ENCODE assay signal across 8 cellular contexts in genomic region chr6:138004423-138005287, GRCh38.
DNase-seq lines count a peak whose midpoint lies in the region; ATAC-seq, FAIRE-seq and TF ChIP-seq lines count a peak whose summit lies in the region.

No MANE protein-coding gene starts in this region.

- H3K79me2 ChIP-seq in keratinocyte (ENCODE audit: control insufficient read depth, insufficient read depth, low read length) = no peaks in the 10 kb centered on the region

- no peaks in the 10 kb centered on the region for H3K36me3 ChIP-seq in keratinocyte (ENCODE audit: control insufficient read depth in 2 of 2, extremely low read depth in 1 of 2, insufficient read depth in 2 of 2, low read length in 2 of 2)

- H3K4me3 ChIP-seq in keratinocyte (ENCODE audit: control insufficient read depth in 2 of 3, extremely low read depth in 1 of 3, insufficient read depth in 2 of 3, low read depth in 1 of 3, low read length in 3 of 3) = no peak overlapping the region

- H3K4me1 Mint-ChIP-seq in activated T-helper 17 cell treated with anti-CD3 and anti-CD28 coated beads, Interleukin-2, amount 50 U/mL, for 72 hours = peaks cover 3% of the 10 kb centered on the region

- no peaks in the 10 kb centered on the region for H3K9me1 ChIP-seq in keratinocyte (ENCODE audit: control insufficient read depth, extremely low read depth, insufficient read depth, low read length)

- DNase-seq in AG20443 (ENCODE audit: low spot score) (peak; percentile 40), GM10248 (ENCODE audit: extremely low spot score) (peak; percentile 42), NCI-H1417 (lab: John Stamatoyannopoulos, UW) (peak; percentile 39 to 87 (median 70)), keratinocyte (ENCODE audit: low read depth, low spot score) (no peak), midbrain (lab: John Stamatoyannopoulos, UW) (no peak)

- H3K9me3 Mint-ChIP-seq in activated T-helper 17 cell treated with anti-CD3 and anti-CD28 coated beads, Interleukin-2, amount 50 U/mL, for 72 hours = no peaks in the 10 kb centered on the region

- H4K20me1 ChIP-seq in keratinocyte (ENCODE audit: control insufficient read depth, extremely low read depth, insufficient read depth, low read length) = no peaks in the 10 kb centered on the region

- H3K27ac Mint-ChIP-seq in activated T-helper 17 cell treated with anti-CD3 and anti-CD28 coated beads, Interleukin-2, amount 50 U/mL, for 72 hours = no peak overlapping the region

- no peaks in the 10 kb centered on the region for H3K36me3 Mint-ChIP-seq in activated T-helper 17 cell treated with anti-CD3 and anti-CD28 coated beads, Interleukin-2, amount 50 U/mL, for 72 hours (ENCODE audit: low read depth)

- H3K27me3 ChIP-seq in keratinocyte (ENCODE audit: control insufficient read depth, extremely low read depth, insufficient read depth, low read length) = no peaks in the 10 kb centered on the region

- POLR2A ChIA-PET in GM10248 (lab: Yijun Ruan, JAX) = no interaction called here

- H3K27me3 Mint-ChIP-seq in activated T-helper 17 cell treated with anti-CD3 and anti-CD28 coated beads, Interleukin-2, amount 50 U/mL, for 72 hours = no peaks in the 10 kb centered on the region

- no peak overlapping the region for H3K27ac ChIP-seq in keratinocyte (ENCODE audit: control insufficient read depth, insufficient read depth, low read length)

- FAIRE-seq in keratinocyte (lab: Jason Lieb, UNC) = peak; percentile 29

- TF ChIP-seq CTCF in GM10248 (IDR thresholded peaks at IDR 0.05; ENCODE audit: control extremely low read depth, extremely low read depth, low read depth, missing control alignments) (peak; percentile 66), keratinocyte (optimal IDR thresholded peaks at IDR 0.05 in 1 of 3, IDR thresholded peaks at IDR 0.05 in 1 of 3, conservative IDR thresholded peaks at IDR 0.05 in 1 of 3; ENCODE audit: extremely low read depth in 1 of 3, insufficient read depth in 2 of 3, low read length in 3 of 3) (peak; percentile 52 to 63 (median 53))

- CTCF ChIA-PET in GM10248 (lab: Yijun Ruan, JAX) = interaction anchor here (0.7 to 9.8 kb wide), 27 partner anchors 8 to 342 kb away, joined by 3 to 120 read pairs (median 5); partner anchors contain the start of gene TNFAIP3

- H3K4me3 Mint-ChIP-seq in activated T-helper 17 cell treated with anti-CD3 and anti-CD28 coated beads, Interleukin-2, amount 50 U/mL, for 72 hours = no peak overlapping the region

- dilution Hi-C loops in keratinocyte (cut with MboI; ENCODE audit: extremely low pct_ligation_motif_present, low sequenced_read_pairs) = no loop called here

- H3K4me2 ChIP-seq in keratinocyte (ENCODE audit: control insufficient read depth, extremely low read depth, insufficient read depth, low read depth, low read length) = no peak overlapping the region

- H2AFZ ChIP-seq in keratinocyte (ENCODE audit: control insufficient read depth, low read length) = no peak overlapping the region

- H3K9me3 ChIP-seq in keratinocyte (ENCODE audit: control insufficient read depth, low read depth, low read length) = no peaks in the 10 kb centered on the region

- H3K4me1 ChIP-seq in keratinocyte (ENCODE audit: control insufficient read depth, extremely low read depth, insufficient read depth, low read length) = peaks cover 21% of the 10 kb centered on the region

- peak overlapping the region; percentile 11 for H3K9ac ChIP-seq in keratinocyte (ENCODE audit: control insufficient read depth, extremely low read depth, insufficient read depth, low read length)

- peak; percentile 55 for ATAC-seq in activated T-helper 17 cell treated with anti-CD3 and anti-CD28 coated beads, Interleukin-2, amount 50 U/mL, for 72 hours (replicated peaks)
- ATAC-seq in HG03565 (IDR thresholded peaks at IDR 0.05; ENCODE audit: unreplicated experiment) (no peak), HG02623 (IDR thresholded peaks at IDR 0.05; ENCODE audit: unreplicated experiment) (no peak)

Comparison
In these comparisons a context has a peak if more than half of its experiments do, and no peak if none do; other contexts are left out.
1. DNase-seq: peak in AG20443 (single experiment), GM10248 (single experiment) and NCI-H1417 (3 of 3); none in keratinocyte (single experiment) and midbrain (single experiment).